In genomic region chr2:173965372-173966025, GRCh38 we compare ENCODE assay signal across 8 cellular contexts. TPM values are rescaled to one million over a fixed set of nuclear protein-coding genes. Genes with fewer than 3 reads are reported as not detected.
DNase-seq lines count a peak whose midpoint lies in the region; ATAC-seq and TF ChIP-seq lines count a peak whose summit lies in the region.

TSS of gene SP3 (minus strand) at chr2:173965373. CDS start at chr2:173965171, 202 bp downstream.

- peaks cover 9% of the 10 kb centered on the region for H3K4me1 ChIP-seq in mucosa of stomach (ENCODE audit: control insufficient read depth, insufficient read depth, low read length)

- peak within 1 kb of the TSS; percentile 76 for H3K4me3 ChIP-seq in mucosa of stomach (ENCODE audit: low read length)

- peaks cover 30% of the 10 kb centered on the region for H3K36me3 Mint-ChIP-seq in activated T-cell treated with anti-CD3 and anti-CD28 coated beads, Interleukin-2, amount 50 U/mL, for 24 hours (ENCODE audit: low read depth)

- no peaks in the 10 kb centered on the region for H3K9me3 ChIP-seq in mucosa of stomach (ENCODE audit: control insufficient read depth, low read length)

- DNase-seq in DMS153 (lab: John Stamatoyannopoulos, UW) (peak; percentile 97), erythroblast (lab: John Stamatoyannopoulos, UW) (peak; percentile 97)
- DNase-seq in activated T-cell treated with anti-CD3 and anti-CD28 coated beads, Interleukin-2, amount 50 U/mL, for 24 hours: peak; percentile 95
- peak; percentile 88 to 90 for DNase-seq in stimulated activated CD8-positive, alpha-beta memory T cell treated with anti-CD3 and anti-CD28 coated beads, Interleukin-7, amount 100 ng/mL, for 1 hour (ENCODE audit: low read depth in 2 of 2)

- H3K4me3 Mint-ChIP-seq in activated T-cell treated with anti-CD3 and anti-CD28 coated beads, Interleukin-2, amount 50 U/mL, for 24 hours: peak within 1 kb of the TSS; percentile 99

- ATAC-seq in GM21576 (IDR thresholded peaks at IDR 0.05; ENCODE audit: unreplicated experiment): peak; percentile 71

- no peaks in the 10 kb centered on the region for H3K36me3 ChIP-seq in mucosa of stomach (ENCODE audit: control insufficient read depth, insufficient read depth, low read length)

- H3K27ac Mint-ChIP-seq in activated T-cell treated with anti-CD3 and anti-CD28 coated beads, Interleukin-2, amount 50 U/mL, for 24 hours: peak within 1 kb of the TSS; percentile 100

- H3K4me1 Mint-ChIP-seq in activated T-cell treated with anti-CD3 and anti-CD28 coated beads, Interleukin-2, amount 50 U/mL, for 24 hours (ENCODE audit: low read depth): peaks cover 34% of the 10 kb centered on the region

- H3K9ac ChIP-seq in mucosa of stomach (ENCODE audit: low read length): peak within 1 kb of the TSS; percentile 92

- no peaks in the 10 kb centered on the region for H3K27me3 ChIP-seq in mucosa of stomach (ENCODE audit: control insufficient read depth, insufficient read depth, low read length)

- no peak for TF ChIP-seq RAD21 in Ishikawa (IDR thresholded peaks at IDR 0.05; ENCODE audit: low read depth)

- peak; percentile 94 for TF ChIP-seq POLR2A in erythroblast (IDR thresholded peaks at IDR 0.05; ENCODE audit: low read length)

- no peaks in the 10 kb centered on the region for H3K27me3 Mint-ChIP-seq in activated T-cell treated with anti-CD3 and anti-CD28 coated beads, Interleukin-2, amount 50 U/mL, for 24 hours

- no peak for TF ChIP-seq EP300 in Ishikawa (IDR thresholded peaks at IDR 0.05; ENCODE audit: borderline replicate concordance)

- H3K9me3 Mint-ChIP-seq in activated T-cell treated with anti-CD3 and anti-CD28 coated beads, Interleukin-2, amount 50 U/mL, for 24 hours: no peaks in the 10 kb centered on the region

TF ChIP-seq in Ishikawa, 13 proteins besides CTCF, POLR2A, EP300 and RAD21:
- TF ChIP-seq USF1 (IDR thresholded peaks at IDR 0.05) (peak; percentile 13; the same call in 1 of the 2 replicates), TEAD4 (IDR thresholded peaks at IDR 0.05) (no peak), MAX (IDR thresholded peaks at IDR 0.05) (peak; percentile 63), TCF12 (IDR thresholded peaks at IDR 0.05; ENCODE audit: low read depth) (peak; percentile 75), EGR1 (IDR thresholded peaks at IDR 0.05) (no peak), FOXM1 (IDR thresholded peaks at IDR 0.05; ENCODE audit: borderline replicate concordance, low read depth) (no peak), CEBPB (IDR thresholded peaks at IDR 0.05) (0 out of 2 replicates have a peak, but pooled peaks have one; percentile 19), REST (IDR thresholded peaks at IDR 0.05; ENCODE audit: low read depth) (no peak; the same call in 1 of the 2 replicates), TAF1 (IDR thresholded peaks at IDR 0.05; ENCODE audit: low read depth) (peak; percentile 93), ZBTB7A (IDR thresholded peaks at IDR 0.05; ENCODE audit: low read depth) (0 out of 2 replicates have a peak, but pooled peaks have one; percentile 12), CREB1 (IDR thresholded peaks at IDR 0.05; ENCODE audit: low read depth) (peak; percentile 27; the same call in 1 of the 2 replicates), YY1 (IDR thresholded peaks at IDR 0.05; ENCODE audit: low read depth) (peak; percentile 42; the same call in 1 of the 2 replicates), NFIC (IDR thresholded peaks at IDR 0.05) (0 out of 2 replicates have a peak, but pooled peaks have one; percentile 33)

TF ChIP-seq in PFSK-1, 5 proteins besides CTCF, POLR2A, EP300 and RAD21:
- TF ChIP-seq REST (IDR thresholded peaks at IDR 0.05; ENCODE audit: insufficient read depth in 1 of 2, low read depth in 2 of 2, low read length in 2 of 2) (no peak), TAF1 (IDR thresholded peaks at IDR 0.05; ENCODE audit: borderline replicate concordance, insufficient read depth, low read length) (peak; percentile 18), POLR2AphosphoS5 (IDR thresholded peaks at IDR 0.05; ENCODE audit: low read depth, low read length) (peak; percentile 43), FOXP2 (optimal IDR thresholded peaks at IDR 0.05; ENCODE audit: borderline replicate concordance, extremely low read depth, extremely low read length, insufficient read depth) (peak; percentile 40), SIN3A (IDR thresholded peaks at IDR 0.05; ENCODE audit: borderline replicate concordance, insufficient read depth, low read length) (no peak)

RNA-seq across cellular contexts. Expression of gene SP3, which starts in this region (rescaled TPM):
- 31.0 TPM for polyA plus RNA-seq in PFSK-1 (2012; ENCODE audit: insufficient read length, low read depth)

Comparison
In these comparisons a context has a peak if more than half of its experiments do, and no peak if none do; other contexts are left out.
1. Peak in every context shown above with its lines: DNase-seq, ATAC-seq and H3K4me3 ChIP-seq.